ENCODE assay signal across 8 cellular contexts in the genomic region with DNA sequence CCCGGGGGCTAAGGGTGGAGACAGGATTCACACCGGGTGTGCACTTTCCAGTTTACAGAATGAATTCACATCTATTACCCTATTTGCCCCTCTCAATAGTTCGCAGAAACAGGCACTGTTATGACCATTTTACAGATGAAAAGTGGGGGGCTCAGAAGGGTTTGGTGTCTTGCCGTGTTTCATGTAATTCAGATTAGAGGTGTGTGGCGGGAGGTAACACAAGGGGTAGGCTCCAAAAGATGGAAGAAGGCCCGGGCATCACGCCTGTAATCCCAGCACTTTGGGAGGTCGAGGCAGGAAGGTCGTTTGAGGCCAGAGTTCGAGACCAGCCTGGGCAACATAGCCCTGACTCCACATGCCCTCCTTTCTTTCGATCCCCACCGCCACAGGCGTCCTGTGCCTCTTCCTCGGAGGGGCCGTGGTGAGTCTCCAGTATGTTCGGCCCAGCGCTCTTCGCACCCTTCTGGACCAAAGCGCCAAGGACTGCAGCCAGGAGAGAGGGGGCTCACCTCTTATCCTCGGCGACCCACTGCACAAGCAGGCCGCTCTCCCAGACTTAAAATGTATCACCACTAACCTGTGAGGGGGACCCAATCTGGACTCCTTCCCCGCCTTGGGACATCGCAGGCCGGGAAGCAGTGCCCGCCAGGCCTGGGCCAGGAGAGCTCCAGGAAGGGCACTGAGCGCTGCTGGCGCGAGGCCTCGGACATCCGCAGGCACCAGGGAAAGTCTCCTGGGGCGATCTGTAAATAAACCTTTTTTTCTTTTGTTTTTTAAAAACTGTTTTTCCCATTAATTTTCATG. TPM values are rescaled to one million over a fixed set of nuclear protein-coding genes. Genes with fewer than 3 reads are reported as not detected.
A peak's percentile ranks its signal among the peaks of the same experiment; 100 is the strongest.
DNase-seq lines count a peak whose midpoint lies in the region; ATAC-seq and TF ChIP-seq lines count a peak whose summit lies in the region.

No MANE protein-coding gene starts in this region.

- no peaks in the 10 kb centered on the region for H3K36me3 Mint-ChIP-seq in stimulated activated naive B cell treated with anti-CD40 and anti-IgM and Interleukin-4, amounts not matched to agents 10 μg/mL and 1 μg/mL and 100 μg/mL, for 72 hours

- H3K9ac ChIP-seq in iPS-15b (ENCODE audit: low read depth, low read length) (no peak overlapping the region), colonic mucosa (ENCODE audit: low read depth in 2 of 2, low read length in 2 of 2) (no peak overlapping the region)

- no peaks in the 10 kb centered on the region for H3K9me3 Mint-ChIP-seq in stimulated activated naive B cell treated with anti-CD40 and anti-IgM and Interleukin-4, amounts not matched to agents 10 μg/mL and 1 μg/mL and 100 μg/mL, for 72 hours

- intact Hi-C loops in Panc1 (cut with micrococcal nuclease; ENCODE audit: unreplicated experiment) (no loop called here), colonic mucosa (cut with DNase I) (loop anchor here (5.0 kb wide), 2 partner anchors 65 to 150 kb away; no protein-coding TSS in a partner anchor)

- CTCF ChIA-PET in Panc1 (lab: Charles Lee): interaction anchor here (0.6 to 1.6 kb wide), 14 partner anchors 9 to 162 kb away, joined by 3 to 9 read pairs (median 3); no protein-coding TSS in a partner anchor
- CTCF ChIA-PET in GM10248 (lab: Yijun Ruan, JAX): interaction anchor here (0.6 to 2.7 kb wide), 63 partner anchors 9 to 553 kb away, joined by 3 to 53 read pairs (median 4); partner anchors contain the start of genes DUOX1, DUOXA1 and SORD

- H3K27ac ChIP-seq in Panc1 (ENCODE audit: low read length) (no peak overlapping the region), colonic mucosa (no peak overlapping the region)

- peak; percentile 12 for ATAC-seq in GM21423 (IDR thresholded peaks at IDR 0.05; ENCODE audit: unreplicated experiment)
- ATAC-seq in Panc1: peak; percentile 35
- peak; percentile 11 to 22 for ATAC-seq in stimulated activated naive B cell treated with anti-CD40 and anti-IgM and Interleukin-4, amounts not matched to agents 10 μg/mL and 1 μg/mL and 100 μg/mL, for 72 hours (replicated peaks)

- POLR2A ChIA-PET in Panc1 (lab: Charles Lee): no interaction called here
- POLR2A ChIA-PET in GM10248 (lab: Yijun Ruan, JAX): no interaction called here

- no peaks in the 10 kb centered on the region for H3K36me3 ChIP-seq in Panc1 (ENCODE audit: control insufficient read depth, insufficient read depth, low read length)
- H3K36me3 ChIP-seq in iPS-15b (ENCODE audit: control insufficient read depth, insufficient read depth, low read length): no peaks in the 10 kb centered on the region
- no peaks in the 10 kb centered on the region for H3K36me3 ChIP-seq in colonic mucosa

- H3K9me3 ChIP-seq in Panc1 (ENCODE audit: control insufficient read depth, insufficient read depth, low read depth, low read length): no peaks in the 10 kb centered on the region
- no peaks in the 10 kb centered on the region for H3K9me3 ChIP-seq in iPS-15b (ENCODE audit: control insufficient read depth, insufficient read depth, low read length)
- no peaks in the 10 kb centered on the region for H3K9me3 ChIP-seq in colonic mucosa

- no TSS peak for BruUV-seq in Panc1 (replicated peaks; lab: Mats Ljungman, UMichigan)

- DNase-seq in Panc1 (ENCODE audit: low read depth, low spot score): no peak
- no peak for DNase-seq in stimulated activated naive B cell treated with anti-CD40 and anti-IgM and Interleukin-4, amounts not matched to agents 10 μg/mL and 1 μg/mL and 100 μg/mL, for 72 hours
- no peak for DNase-seq in colonic mucosa
- no peak for DNase-seq in activated CD4-positive, CD25-positive, alpha-beta regulatory T cell (lab: John Stamatoyannopoulos, UW)
- DNase-seq in HuH-7.5 (ENCODE audit: low spot score): no peak
- no peak for DNase-seq in GM10248 (ENCODE audit: extremely low spot score)

- peak overlapping the region; percentile 71 to 74 for H3K4me3 Mint-ChIP-seq in stimulated activated naive B cell treated with anti-CD40 and anti-IgM and Interleukin-4, amounts not matched to agents 10 μg/mL and 1 μg/mL and 100 μg/mL, for 72 hours

- in situ Hi-C loops in Panc1 (cut with HindIII; ENCODE audit: low pct_unique_long_range_greater_than_20kb, low sequenced_read_pairs): no loop called here

- H3K4me1 ChIP-seq in Panc1 (ENCODE audit: control insufficient read depth, insufficient read depth, low read length) (peaks cover 9% of the 10 kb centered on the region), iPS-15b (ENCODE audit: control insufficient read depth, insufficient read depth, low read length) (no peaks in the 10 kb centered on the region), colonic mucosa (peaks cover 3% of the 10 kb centered on the region)

- H3K27ac Mint-ChIP-seq in stimulated activated naive B cell treated with anti-CD40 and anti-IgM and Interleukin-4, amounts not matched to agents 10 μg/mL and 1 μg/mL and 100 μg/mL, for 72 hours: peak overlapping the region; percentile 26

- peaks cover 76 to 83% of the 10 kb centered on the region in 2 donors for H3K27me3 Mint-ChIP-seq in stimulated activated naive B cell treated with anti-CD40 and anti-IgM and Interleukin-4, amounts not matched to agents 10 μg/mL and 1 μg/mL and 100 μg/mL, for 72 hours

- H3K4me3 ChIP-seq in Panc1 (ENCODE audit: low read depth in 2 of 2, low read length in 2 of 2): no peak overlapping the region
- peak overlapping the region; percentile 48 for H3K4me3 ChIP-seq in iPS-15b (ENCODE audit: low read depth, low read length)
- no peak overlapping the region for H3K4me3 ChIP-seq in colonic mucosa

- H3K27me3 ChIP-seq in Panc1 (ENCODE audit: control insufficient read depth, insufficient read depth, low read length) (peaks cover 15% of the 10 kb centered on the region; the same call in 1 of the 2 replicates), iPS-15b (ENCODE audit: control insufficient read depth, insufficient read depth, low read length) (peaks cover 92% of the 10 kb centered on the region), colonic mucosa (peaks cover 47% of the 10 kb centered on the region)

- no peak for TF ChIP-seq CTCF in Panc1 (IDR thresholded peaks at IDR 0.05)
- no peak for TF ChIP-seq CTCF in colonic mucosa (IDR thresholded peaks at IDR 0.05)
- TF ChIP-seq CTCF in GM10248 (IDR thresholded peaks at IDR 0.05; ENCODE audit: control extremely low read depth, extremely low read depth, low read depth, missing control alignments): no peak

- H3K4me1 Mint-ChIP-seq in stimulated activated naive B cell treated with anti-CD40 and anti-IgM and Interleukin-4, amounts not matched to agents 10 μg/mL and 1 μg/mL and 100 μg/mL, for 72 hours: peaks cover 38 to 57% of the 10 kb centered on the region in 2 donors

RNA-seq across cellular contexts. Expression of gene DUOXA2, which starts 3.4 kb away (rescaled TPM):
- not detected for total RNA-seq in Panc1 (2021; ENCODE audit: unreplicated experiment)
- not detected for polyA plus RNA-seq in Panc1 (2012; ENCODE audit: insufficient read length)
- 10 to 100 TPM; 30.2 to 48.5 TPM for total RNA-seq in colonic mucosa

RNA-seq across cellular contexts. Expression of gene DUOX2, which starts 3.6 kb away (rescaled TPM):
- 0.08 TPM for total RNA-seq in Panc1 (2021; ENCODE audit: unreplicated experiment)
- 0.06 TPM for polyA plus RNA-seq in Panc1 (2012; ENCODE audit: insufficient read length)
- 100 to 1,000 TPM in 1 of 2 donors, 10 to 100 TPM in 1; 40.0 to 111 TPM for total RNA-seq in colonic mucosa

RNA-seq across cellular contexts. Expression of gene DUOXA1, which starts 12.2 kb away (rescaled TPM):
- total RNA-seq in Panc1 (2021; ENCODE audit: unreplicated experiment): not detected
- polyA plus RNA-seq in Panc1 (2012; ENCODE audit: insufficient read length): not detected
- 1 to 10 TPM in 1 of 2 donors, under 1 TPM in 1; 0.88 to 1.3 TPM for total RNA-seq in colonic mucosa

RNA-seq across cellular contexts. Expression of gene DUOX1, which starts 12.3 kb away (rescaled TPM):
- total RNA-seq in Panc1 (2021; ENCODE audit: unreplicated experiment): 0.31 TPM
- polyA plus RNA-seq in Panc1 (2012; ENCODE audit: insufficient read length): 1.4 TPM
- total RNA-seq in colonic mucosa: under 1 TPM; 0.45 to 0.96 TPM

Comparison
In these comparisons a context has a peak if more than half of its experiments do, and no peak if none do; other contexts are left out.
1. RNA of gene DUOXA2, which starts 3.4 kb away (total RNA-seq): 30.2 to 48.5 TPM in colonic mucosa; not detected in Panc1 (single experiment); every median in the first group is over 10 times any median in the second.
2. RNA of gene DUOX2, which starts 3.6 kb away (total RNA-seq): 40.0 to 111 TPM in colonic mucosa; 0.08 TPM in Panc1 (single experiment); every median in the first group is over 10 times any median in the second.
3. Peak in every context shown above with its lines, with median percentiles within 50 percentile points of each other: ATAC-seq.